Comparison of ENCODE assay signal across 1 cellular context in the genomic region with DNA sequence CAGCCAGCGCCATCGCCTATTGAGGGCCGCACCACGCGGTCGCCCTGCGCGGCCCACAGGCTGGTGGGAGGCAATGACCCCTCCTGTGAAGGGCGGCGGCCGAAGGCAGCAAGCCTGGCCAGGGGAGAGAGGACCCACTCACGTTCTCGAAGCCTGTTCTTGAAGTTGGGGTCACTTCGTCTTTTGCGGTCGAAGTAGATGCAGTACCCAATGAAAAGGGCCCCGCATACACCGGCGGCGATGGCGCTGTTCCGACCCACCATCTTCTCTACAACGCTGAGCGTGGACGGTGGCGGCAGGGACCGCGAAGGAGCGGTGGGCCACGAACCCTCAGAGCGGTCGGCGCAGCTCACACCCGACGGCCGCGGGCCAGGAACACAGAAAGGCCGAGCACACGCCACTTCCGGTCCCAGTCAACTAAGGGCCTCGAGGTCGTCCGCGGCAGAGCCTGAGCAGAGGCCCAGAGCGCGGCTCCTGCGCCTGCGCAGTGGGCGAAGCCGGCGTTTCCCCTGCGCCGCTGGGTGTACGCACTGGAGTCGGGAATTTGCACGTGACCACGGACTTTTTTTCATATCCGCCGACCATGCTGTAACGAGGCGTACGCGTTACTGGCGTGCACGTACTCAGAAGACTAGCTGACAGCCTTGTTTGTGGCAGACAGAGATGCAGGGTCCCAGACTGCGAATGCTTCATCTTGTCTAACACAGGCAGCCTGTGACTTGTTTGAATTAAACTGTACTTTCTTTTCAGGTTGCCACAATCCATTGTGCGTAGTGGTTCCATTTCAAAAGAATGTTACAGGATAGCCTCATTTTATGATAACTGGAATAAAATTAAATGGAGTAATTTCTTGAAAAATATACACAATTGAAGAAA.
A peak's percentile ranks its signal among the peaks of the same experiment; 100 is the strongest.
TF ChIP-seq lines count a peak whose summit lies in the region.

A gene (minus strand): TSS at position 385 of the 876 bp plus-strand sequence. CDS start 122 bp downstream, at position 263.

TF ChIP-seq in HepG2, 621 proteins besides CTCF, POLR2A, EP300 and RAD21 (continued from another document and continues in another):
- peak; percentile 99 for TF ChIP-seq BRD4 (CRISPR knock-in tag; IDR thresholded peaks at IDR 0.05)
- TF ChIP-seq IKZF1 (IDR thresholded peaks at IDR 0.05) = no peak
- no peak for TF ChIP-seq MAFF (IDR thresholded peaks at IDR 0.05; ENCODE audit: low read depth, low read length)
- no peak; the same call in none of the 2 replicates for TF ChIP-seq ZNF124 (CRISPR knock-in tag; IDR thresholded peaks at IDR 0.05)
- no peak; the same call in 1 of the 2 replicates for TF ChIP-seq ZNF552 (CRISPR knock-in tag; IDR thresholded peaks at IDR 0.05; ENCODE audit: borderline replicate concordance)
- peak; percentile 77 for TF ChIP-seq IRF2 (CRISPR knock-in tag; IDR thresholded peaks at IDR 0.05)
- TF ChIP-seq, protein P1, sequence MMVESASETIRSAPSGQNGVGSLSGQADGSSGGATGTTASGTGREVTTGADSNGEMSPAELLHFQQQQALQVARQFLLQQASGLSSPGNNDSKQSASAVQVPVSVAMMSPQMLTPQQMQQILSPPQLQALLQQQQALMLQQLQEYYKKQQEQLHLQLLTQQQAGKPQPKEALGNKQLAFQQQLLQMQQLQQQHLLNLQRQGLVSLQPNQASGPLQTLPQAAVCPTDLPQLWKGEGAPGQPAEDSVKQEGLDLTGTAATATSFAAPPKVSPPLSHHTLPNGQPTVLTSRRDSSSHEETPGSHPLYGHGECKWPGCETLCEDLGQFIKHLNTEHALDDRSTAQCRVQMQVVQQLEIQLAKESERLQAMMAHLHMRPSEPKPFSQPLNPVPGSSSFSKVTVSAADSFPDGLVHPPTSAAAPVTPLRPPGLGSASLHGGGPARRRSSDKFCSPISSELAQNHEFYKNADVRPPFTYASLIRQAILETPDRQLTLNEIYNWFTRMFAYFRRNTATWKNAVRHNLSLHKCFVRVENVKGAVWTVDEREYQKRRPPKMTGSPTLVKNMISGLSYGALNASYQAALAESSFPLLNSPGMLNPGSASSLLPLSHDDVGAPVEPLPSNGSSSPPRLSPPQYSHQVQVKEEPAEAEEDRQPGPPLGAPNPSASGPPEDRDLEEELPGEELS (CRISPR knock-in tag; IDR thresholded peaks at IDR 0.05) = peak; percentile 82
- peak; percentile 64; the same call in 1 of the 2 replicates for TF ChIP-seq ZNF607 (CRISPR knock-in tag; IDR thresholded peaks at IDR 0.05; ENCODE audit: borderline replicate concordance)
- TF ChIP-seq, protein P2, sequence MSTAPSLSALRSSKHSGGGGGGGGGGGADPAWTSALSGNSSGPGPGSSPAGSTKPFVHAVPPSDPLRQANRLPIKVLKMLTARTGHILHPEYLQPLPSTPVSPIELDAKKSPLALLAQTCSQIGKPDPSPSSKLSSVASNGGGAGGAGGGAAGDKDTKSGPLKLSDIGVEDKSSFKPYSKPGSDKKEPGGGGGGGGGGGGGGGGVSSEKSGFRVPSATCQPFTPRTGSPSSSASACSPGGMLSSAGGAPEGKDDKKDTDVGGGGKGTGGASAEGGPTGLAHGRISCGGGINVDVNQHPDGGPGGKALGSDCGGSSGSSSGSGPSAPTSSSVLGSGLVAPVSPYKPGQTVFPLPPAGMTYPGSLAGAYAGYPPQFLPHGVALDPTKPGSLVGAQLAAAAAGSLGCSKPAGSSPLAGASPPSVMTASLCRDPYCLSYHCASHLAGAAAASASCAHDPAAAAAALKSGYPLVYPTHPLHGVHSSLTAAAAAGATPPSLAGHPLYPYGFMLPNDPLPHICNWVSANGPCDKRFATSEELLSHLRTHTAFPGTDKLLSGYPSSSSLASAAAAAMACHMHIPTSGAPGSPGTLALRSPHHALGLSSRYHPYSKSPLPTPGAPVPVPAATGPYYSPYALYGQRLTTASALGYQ (CRISPR knock-in tag; IDR thresholded peaks at IDR 0.05) = peak; percentile 70; the same call in 1 of the 2 replicates
- no peak for TF ChIP-seq FOSL1 (CRISPR knock-in tag; IDR thresholded peaks at IDR 0.05; ENCODE audit: borderline replicate concordance)
- TF ChIP-seq ZNF558 (CRISPR knock-in tag; IDR thresholded peaks at IDR 0.05; ENCODE audit: borderline replicate concordance) = peak; percentile 85; the same call in 1 of the 2 replicates
- TF ChIP-seq TOPORS (CRISPR knock-in tag; IDR thresholded peaks at IDR 0.05) = peak; percentile 81; the same call in 1 of the 2 replicates
- TF ChIP-seq, protein P3, sequence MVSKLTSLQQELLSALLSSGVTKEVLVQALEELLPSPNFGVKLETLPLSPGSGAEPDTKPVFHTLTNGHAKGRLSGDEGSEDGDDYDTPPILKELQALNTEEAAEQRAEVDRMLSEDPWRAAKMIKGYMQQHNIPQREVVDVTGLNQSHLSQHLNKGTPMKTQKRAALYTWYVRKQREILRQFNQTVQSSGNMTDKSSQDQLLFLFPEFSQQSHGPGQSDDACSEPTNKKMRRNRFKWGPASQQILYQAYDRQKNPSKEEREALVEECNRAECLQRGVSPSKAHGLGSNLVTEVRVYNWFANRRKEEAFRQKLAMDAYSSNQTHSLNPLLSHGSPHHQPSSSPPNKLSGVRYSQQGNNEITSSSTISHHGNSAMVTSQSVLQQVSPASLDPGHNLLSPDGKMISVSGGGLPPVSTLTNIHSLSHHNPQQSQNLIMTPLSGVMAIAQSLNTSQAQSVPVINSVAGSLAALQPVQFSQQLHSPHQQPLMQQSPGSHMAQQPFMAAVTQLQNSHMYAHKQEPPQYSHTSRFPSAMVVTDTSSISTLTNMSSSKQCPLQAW (CRISPR knock-in tag; IDR thresholded peaks at IDR 0.05) = peak; percentile 66
- peak; percentile 59; the same call in 1 of the 2 replicates for TF ChIP-seq MIER3 (CRISPR knock-in tag; IDR thresholded peaks at IDR 0.05; ENCODE audit: borderline replicate concordance)
- no peak for TF ChIP-seq ZNF619 (CRISPR knock-in tag; IDR thresholded peaks at IDR 0.05)
- TF ChIP-seq SMAD9 (CRISPR knock-in tag; IDR thresholded peaks at IDR 0.05) = no peak; the same call in 1 of the 2 replicates
- TF ChIP-seq, protein P4, sequence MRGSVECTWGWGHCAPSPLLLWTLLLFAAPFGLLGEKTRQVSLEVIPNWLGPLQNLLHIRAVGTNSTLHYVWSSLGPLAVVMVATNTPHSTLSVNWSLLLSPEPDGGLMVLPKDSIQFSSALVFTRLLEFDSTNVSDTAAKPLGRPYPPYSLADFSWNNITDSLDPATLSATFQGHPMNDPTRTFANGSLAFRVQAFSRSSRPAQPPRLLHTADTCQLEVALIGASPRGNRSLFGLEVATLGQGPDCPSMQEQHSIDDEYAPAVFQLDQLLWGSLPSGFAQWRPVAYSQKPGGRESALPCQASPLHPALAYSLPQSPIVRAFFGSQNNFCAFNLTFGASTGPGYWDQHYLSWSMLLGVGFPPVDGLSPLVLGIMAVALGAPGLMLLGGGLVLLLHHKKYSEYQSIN (CRISPR knock-in tag; IDR thresholded peaks at IDR 0.05; ENCODE audit: borderline replicate concordance) = no peak
- TF ChIP-seq ZNF263 (CRISPR knock-in tag; IDR thresholded peaks at IDR 0.05) = peak; percentile 43; the same call in 1 of the 2 replicates
- TF ChIP-seq, protein P5, sequence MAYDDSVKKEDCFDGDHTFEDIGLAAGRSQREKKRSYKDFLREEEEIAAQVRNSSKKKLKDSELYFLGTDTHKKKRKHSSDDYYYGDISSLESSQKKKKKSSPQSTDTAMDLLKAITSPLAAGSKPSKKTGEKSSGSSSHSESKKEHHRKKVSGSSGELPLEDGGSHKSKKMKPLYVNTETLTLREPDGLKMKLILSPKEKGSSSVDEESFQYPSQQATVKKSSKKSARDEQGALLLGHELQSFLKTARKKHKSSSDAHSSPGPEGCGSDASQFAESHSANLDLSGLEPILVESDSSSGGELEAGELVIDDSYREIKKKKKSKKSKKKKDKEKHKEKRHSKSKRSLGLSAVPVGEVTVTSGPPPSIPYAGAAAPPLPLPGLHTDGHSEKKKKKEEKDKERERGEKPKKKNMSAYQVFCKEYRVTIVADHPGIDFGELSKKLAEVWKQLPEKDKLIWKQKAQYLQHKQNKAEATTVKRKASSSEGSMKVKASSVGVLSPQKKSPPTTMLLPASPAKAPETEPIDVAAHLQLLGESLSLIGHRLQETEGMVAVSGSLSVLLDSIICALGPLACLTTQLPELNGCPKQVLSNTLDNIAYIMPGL (CRISPR knock-in tag; IDR thresholded peaks at IDR 0.05; ENCODE audit: borderline replicate concordance in 1 of 2, low read depth in 1 of 2) = peak; percentile 68 to 86; a peak in 3 of 4 replicates
- TF ChIP-seq ISL2 (CRISPR knock-in tag; IDR thresholded peaks at IDR 0.05) = peak; percentile 65; the same call in 1 of the 2 replicates
- TF ChIP-seq PRMT3 (CRISPR knock-in tag; IDR thresholded peaks at IDR 0.05; ENCODE audit: borderline replicate concordance, low read depth) = no peak
- TF ChIP-seq, protein P6, sequence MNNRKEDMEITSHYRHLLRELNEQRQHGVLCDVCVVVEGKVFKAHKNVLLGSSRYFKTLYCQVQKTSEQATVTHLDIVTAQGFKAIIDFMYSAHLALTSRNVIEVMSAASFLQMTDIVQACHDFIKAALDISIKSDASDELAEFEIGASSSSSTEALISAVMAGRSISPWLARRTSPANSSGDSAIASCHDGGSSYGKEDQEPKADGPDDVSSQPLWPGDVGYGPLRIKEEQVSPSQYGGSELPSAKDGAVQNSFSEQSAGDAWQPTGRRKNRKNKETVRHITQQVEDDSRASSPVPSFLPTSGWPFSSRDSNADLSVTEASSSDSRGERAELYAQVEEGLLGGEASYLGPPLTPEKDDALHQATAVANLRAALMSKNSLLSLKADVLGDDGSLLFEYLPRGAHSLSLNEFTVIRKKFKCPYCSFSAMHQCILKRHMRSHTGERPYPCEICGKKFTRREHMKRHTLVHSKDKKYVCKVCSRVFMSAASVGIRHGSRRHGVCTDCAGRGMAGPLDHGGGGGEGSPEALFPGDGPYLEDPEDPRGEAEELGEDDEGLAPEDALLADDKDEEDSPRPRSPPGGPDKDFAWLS (CRISPR knock-in tag; IDR thresholded peaks at IDR 0.05; ENCODE audit: borderline replicate concordance) = no peak
- TF ChIP-seq, protein P7, sequence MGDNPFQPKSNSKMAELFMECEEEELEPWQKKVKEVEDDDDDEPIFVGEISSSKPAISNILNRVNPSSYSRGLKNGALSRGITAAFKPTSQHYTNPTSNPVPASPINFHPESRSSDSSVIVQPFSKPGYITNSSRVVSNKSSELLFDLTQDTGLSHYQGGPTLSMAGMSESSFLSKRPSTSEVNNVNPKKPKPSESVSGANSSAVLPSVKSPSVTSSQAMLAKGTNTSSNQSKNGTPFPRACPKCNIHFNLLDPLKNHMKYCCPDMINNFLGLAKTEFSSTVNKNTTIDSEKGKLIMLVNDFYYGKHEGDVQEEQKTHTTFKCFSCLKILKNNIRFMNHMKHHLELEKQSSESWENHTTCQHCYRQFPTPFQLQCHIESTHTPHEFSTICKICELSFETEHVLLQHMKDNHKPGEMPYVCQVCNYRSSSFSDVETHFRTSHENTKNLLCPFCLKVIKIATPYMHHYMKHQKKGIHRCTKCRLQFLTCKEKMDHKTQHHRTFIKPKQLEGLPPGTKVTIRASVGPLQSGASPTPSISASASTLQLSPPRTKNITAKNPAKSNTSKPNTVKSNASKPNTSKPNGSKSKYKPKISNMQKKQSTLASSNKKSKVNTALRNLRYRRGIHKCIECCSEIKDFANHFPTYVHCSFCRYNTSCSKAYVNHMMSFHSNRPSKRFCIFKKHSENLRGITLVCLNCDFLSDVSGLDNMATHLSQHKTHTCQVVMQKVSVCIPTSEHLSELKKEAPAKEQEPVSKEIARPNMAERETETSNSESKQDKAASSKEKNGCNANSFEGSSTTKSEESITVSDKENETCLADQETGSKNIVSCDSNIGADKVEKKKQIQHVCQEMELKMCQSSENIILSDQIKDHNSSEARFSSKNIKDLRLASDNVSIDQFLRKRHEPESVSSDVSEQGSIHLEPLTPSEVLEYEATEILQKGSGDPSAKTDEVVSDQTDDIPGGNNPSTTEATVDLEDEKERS (CRISPR knock-in tag; IDR thresholded peaks at IDR 0.05) = peak; percentile 89; the same call in 1 of the 2 replicates
- TF ChIP-seq, protein P8, sequence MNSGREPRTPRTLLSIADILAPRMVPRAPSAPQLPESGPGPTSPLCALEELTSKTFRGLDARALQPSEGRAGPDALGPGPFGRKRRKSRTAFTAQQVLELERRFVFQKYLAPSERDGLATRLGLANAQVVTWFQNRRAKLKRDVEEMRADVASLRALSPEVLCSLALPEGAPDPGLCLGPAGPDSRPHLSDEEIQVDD (CRISPR knock-in tag; IDR thresholded peaks at IDR 0.05; ENCODE audit: borderline replicate concordance) = no peak
- TF ChIP-seq, protein P9, sequence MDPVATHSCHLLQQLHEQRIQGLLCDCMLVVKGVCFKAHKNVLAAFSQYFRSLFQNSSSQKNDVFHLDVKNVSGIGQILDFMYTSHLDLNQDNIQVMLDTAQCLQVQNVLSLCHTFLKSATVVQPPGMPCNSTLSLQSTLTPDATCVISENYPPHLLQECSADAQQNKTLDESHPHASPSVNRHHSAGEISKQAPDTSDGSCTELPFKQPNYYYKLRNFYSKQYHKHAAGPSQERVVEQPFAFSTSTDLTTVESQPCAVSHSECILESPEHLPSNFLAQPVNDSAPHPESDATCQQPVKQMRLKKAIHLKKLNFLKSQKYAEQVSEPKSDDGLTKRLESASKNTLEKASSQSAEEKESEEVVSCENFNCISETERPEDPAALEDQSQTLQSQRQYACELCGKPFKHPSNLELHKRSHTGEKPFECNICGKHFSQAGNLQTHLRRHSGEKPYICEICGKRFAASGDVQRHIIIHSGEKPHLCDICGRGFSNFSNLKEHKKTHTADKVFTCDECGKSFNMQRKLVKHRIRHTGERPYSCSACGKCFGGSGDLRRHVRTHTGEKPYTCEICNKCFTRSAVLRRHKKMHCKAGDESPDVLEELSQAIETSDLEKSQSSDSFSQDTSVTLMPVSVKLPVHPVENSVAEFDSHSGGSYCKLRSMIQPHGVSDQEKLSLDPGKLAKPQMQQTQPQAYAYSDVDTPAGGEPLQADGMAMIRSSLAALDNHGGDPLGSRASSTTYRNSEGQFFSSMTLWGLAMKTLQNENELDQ (CRISPR knock-in tag; IDR thresholded peaks at IDR 0.05; ENCODE audit: borderline replicate concordance) = no peak
- no peak for TF ChIP-seq NFIB (CRISPR knock-in tag; IDR thresholded peaks at IDR 0.05; ENCODE audit: borderline replicate concordance)
- no peak for TF ChIP-seq ADNP (CRISPR knock-in tag; IDR thresholded peaks at IDR 0.05)
- TF ChIP-seq, protein P10, sequence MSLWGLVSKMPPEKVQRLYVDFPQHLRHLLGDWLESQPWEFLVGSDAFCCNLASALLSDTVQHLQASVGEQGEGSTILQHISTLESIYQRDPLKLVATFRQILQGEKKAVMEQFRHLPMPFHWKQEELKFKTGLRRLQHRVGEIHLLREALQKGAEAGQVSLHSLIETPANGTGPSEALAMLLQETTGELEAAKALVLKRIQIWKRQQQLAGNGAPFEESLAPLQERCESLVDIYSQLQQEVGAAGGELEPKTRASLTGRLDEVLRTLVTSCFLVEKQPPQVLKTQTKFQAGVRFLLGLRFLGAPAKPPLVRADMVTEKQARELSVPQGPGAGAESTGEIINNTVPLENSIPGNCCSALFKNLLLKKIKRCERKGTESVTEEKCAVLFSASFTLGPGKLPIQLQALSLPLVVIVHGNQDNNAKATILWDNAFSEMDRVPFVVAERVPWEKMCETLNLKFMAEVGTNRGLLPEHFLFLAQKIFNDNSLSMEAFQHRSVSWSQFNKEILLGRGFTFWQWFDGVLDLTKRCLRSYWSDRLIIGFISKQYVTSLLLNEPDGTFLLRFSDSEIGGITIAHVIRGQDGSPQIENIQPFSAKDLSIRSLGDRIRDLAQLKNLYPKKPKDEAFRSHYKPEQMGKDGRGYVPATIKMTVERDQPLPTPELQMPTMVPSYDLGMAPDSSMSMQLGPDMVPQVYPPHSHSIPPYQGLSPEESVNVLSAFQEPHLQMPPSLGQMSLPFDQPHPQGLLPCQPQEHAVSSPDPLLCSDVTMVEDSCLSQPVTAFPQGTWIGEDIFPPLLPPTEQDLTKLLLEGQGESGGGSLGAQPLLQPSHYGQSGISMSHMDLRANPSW (CRISPR knock-in tag; IDR thresholded peaks at IDR 0.05; ENCODE audit: borderline replicate concordance) = peak; percentile 59; the same call in 1 of the 2 replicates
